Comparison of ENCODE assay signal across 1 cellular context in genomic region chr6:134920422-134920821, GRCh38.
TF ChIP-seq lines count a peak whose summit lies in the region.

No MANE protein-coding gene starts in this region.

TF ChIP-seq in endothelial cell of umbilical vein, 7 proteins besides CTCF, POLR2A, EP300 and RAD21:
- TF ChIP-seq MYC (IDR thresholded peaks at IDR 0.05; ENCODE audit: low read depth, low read length) (no peak), EZH2 (IDR thresholded peaks at IDR 0.05; ENCODE audit: borderline replicate concordance, low read depth, low read length, severe bottlenecking) (no peak), JUN (IDR thresholded peaks at IDR 0.05; ENCODE audit: borderline replicate concordance, insufficient read depth, insufficient read length, low read depth) (peak; percentile 28), FOS (IDR thresholded peaks at IDR 0.05; ENCODE audit: borderline replicate concordance, insufficient read depth, low read length) (peak; percentile 42), MAX (IDR thresholded peaks at IDR 0.05; ENCODE audit: insufficient read depth, insufficient read length) (no peak), GATA2 (IDR thresholded peaks at IDR 0.05; ENCODE audit: insufficient read depth, insufficient read length, low read depth, low read length) (peak; percentile 61), POLR2AphosphoS5 (IDR thresholded peaks at IDR 0.05; ENCODE audit: insufficient read depth, low read depth, low read length) (no peak)
